In genomic region chr19:2509096-2509495, GRCh38 we compare ENCODE assay signal across 30 cellular contexts.
"Had no signal": no experiment of that assay in that cellular context is flagged by ENCODE, and none has a peak within 500 bp of the region (broad histone marks: within the 10 kb centered on the region; RNA-seq: fewer than 3 reads in every experiment).

No MANE protein-coding gene starts in this region.

- H3K4me1 ChIP-seq: ascending aorta, breast epithelium had no signal

- ATAC-seq: activated T-cell treated with anti-CD3 and anti-CD28 coated beads, Interleukin-2, amount 50 U/mL, for 4 hours had no signal

- H3K36me3 Mint-ChIP-seq: activated CD4-positive, alpha-beta memory T cell treated with anti-CD3 and anti-CD28 coated beads for 36 hours; activated naive CD8-positive, alpha-beta T cell treated with anti-CD3 and anti-CD28 coated beads, Interleukin-2, amount 10 ng/mL, durations not matched to agents 7 days and 5 days had no signal

- DNase-seq: activated B cell treated with CpG ODN at 0.5 μM for 24 hours; activated CD4-positive, alpha-beta memory T cell treated with anti-CD3 and anti-CD28 coated beads for 36 hours; activated CD4-positive, alpha-beta T cell treated with anti-CD3 and anti-CD28 coated beads for 4 hours; activated CD4-positive, alpha-beta T cell treated with anti-CD3 and anti-CD28 coated beads, Interleukin-2, amount 50 U/mL, for 1 hour; activated CD4-positive, CD25-positive, alpha-beta regulatory T cell treated with anti-CD3 and anti-CD28 coated beads, Interleukin-2, amount 50 U/mL, for 72 hours; activated CD8-positive, alpha-beta memory T cell treated with anti-CD3 and anti-CD28 coated beads, Interleukin-2, amount 50 U/mL, for 4 hours; activated naive CD4-positive, alpha-beta T cell treated with anti-CD3 and anti-CD28 coated beads, Interleukin-2, amount 50 U/mL, for 16 hours; activated naive CD8-positive, alpha-beta T cell treated with anti-CD3 and anti-CD28 coated beads, Interleukin-2, amount 10 ng/mL, durations not matched to agents 7 days and 5 days; activated T-cell treated with anti-CD3 and anti-CD28 coated beads for 4 hours; activated T-cell treated with anti-CD3 and anti-CD28 coated beads, Interleukin-2, amount 50 U/mL, for 4 hours; amygdala; MM.1S; MV-4-11; NCI-H1092; NCI-H1436 treated with DMSO at 0.1 percent for 48 hours; NCI-H1694 treated with DMSO at 0.1 percent for 48 hours; NCI-H2029; NCI-H345; NCI-H524 treated with DMSO at 0.1 percent for 48 hours; NK-92 treated with Interleukin-12 subunit alpha and Interleukin-12 subunit beta, amount 100 ng/mL, for 24 hours; Right ventricle myocardium superior; SJCRH30; SW 1271; T-helper 1 cell; T-helper 2 cell; T-helper 9 cell had no signal

- H3K27me3 Mint-ChIP-seq: activated B cell treated with CpG ODN at 0.5 μM for 24 hours; activated naive CD8-positive, alpha-beta T cell treated with anti-CD3 and anti-CD28 coated beads, Interleukin-2, amount 10 ng/mL, durations not matched to agents 7 days and 5 days had no signal

- H3K4me3 ChIP-seq: ascending aorta, breast epithelium, SJCRH30, SK-N-MC had no signal

- H3K9me3 Mint-ChIP-seq: activated CD4-positive, alpha-beta memory T cell treated with anti-CD3 and anti-CD28 coated beads for 36 hours; activated naive CD8-positive, alpha-beta T cell treated with anti-CD3 and anti-CD28 coated beads, Interleukin-2, amount 10 ng/mL, durations not matched to agents 7 days and 5 days; activated T-cell treated with anti-CD3 and anti-CD28 coated beads, Interleukin-2, amount 50 U/mL, for 4 hours; activated T-helper 1 cell treated with anti-CD3 and anti-CD28 coated beads, Interleukin-12 subunit alpha, Interleukin-12 subunit beta, Interleukin-2, Interleukin-4 antibody, amounts not matched to agents 30 ng/mL and 10 ng/mL and 1 ng/mL, durations not matched to agents 14 hours and 24 hours and 36 hours had no signal

- H3K4me3 Mint-ChIP-seq: activated B cell treated with CpG ODN at 0.5 μM for 24 hours; activated CD4-positive, alpha-beta memory T cell treated with anti-CD3 and anti-CD28 coated beads for 36 hours; activated naive CD8-positive, alpha-beta T cell treated with anti-CD3 and anti-CD28 coated beads, Interleukin-2, amount 10 ng/mL, durations not matched to agents 7 days and 5 days; activated T-cell treated with anti-CD3 and anti-CD28 coated beads, Interleukin-2, amount 50 U/mL, for 4 hours; activated T-helper 1 cell treated with anti-CD3 and anti-CD28 coated beads, Interleukin-12 subunit alpha, Interleukin-12 subunit beta, Interleukin-2, Interleukin-4 antibody, amounts not matched to agents 30 ng/mL and 10 ng/mL and 1 ng/mL, durations not matched to agents 14 hours and 24 hours and 36 hours had no signal

- H3K27ac ChIP-seq: ascending aorta, breast epithelium, SJCRH30, SK-N-MC had no signal

- H3K9me3 ChIP-seq: ascending aorta, breast epithelium, SJCRH30 had no signal

- H3K36me3 ChIP-seq: ascending aorta, breast epithelium, SJCRH30 had no signal

- H3K27me3 ChIP-seq: ascending aorta, breast epithelium had no signal

- H3K27ac Mint-ChIP-seq: activated B cell treated with CpG ODN at 0.5 μM for 24 hours; activated CD4-positive, alpha-beta memory T cell treated with anti-CD3 and anti-CD28 coated beads for 36 hours; activated naive CD8-positive, alpha-beta T cell treated with anti-CD3 and anti-CD28 coated beads, Interleukin-2, amount 10 ng/mL, durations not matched to agents 7 days and 5 days; activated T-helper 1 cell treated with anti-CD3 and anti-CD28 coated beads, Interleukin-12 subunit alpha, Interleukin-12 subunit beta, Interleukin-2, Interleukin-4 antibody, amounts not matched to agents 30 ng/mL and 10 ng/mL and 1 ng/mL, durations not matched to agents 14 hours and 24 hours and 36 hours had no signal
